ENCODE assay signal across 1 cellular context in the genomic region with DNA sequence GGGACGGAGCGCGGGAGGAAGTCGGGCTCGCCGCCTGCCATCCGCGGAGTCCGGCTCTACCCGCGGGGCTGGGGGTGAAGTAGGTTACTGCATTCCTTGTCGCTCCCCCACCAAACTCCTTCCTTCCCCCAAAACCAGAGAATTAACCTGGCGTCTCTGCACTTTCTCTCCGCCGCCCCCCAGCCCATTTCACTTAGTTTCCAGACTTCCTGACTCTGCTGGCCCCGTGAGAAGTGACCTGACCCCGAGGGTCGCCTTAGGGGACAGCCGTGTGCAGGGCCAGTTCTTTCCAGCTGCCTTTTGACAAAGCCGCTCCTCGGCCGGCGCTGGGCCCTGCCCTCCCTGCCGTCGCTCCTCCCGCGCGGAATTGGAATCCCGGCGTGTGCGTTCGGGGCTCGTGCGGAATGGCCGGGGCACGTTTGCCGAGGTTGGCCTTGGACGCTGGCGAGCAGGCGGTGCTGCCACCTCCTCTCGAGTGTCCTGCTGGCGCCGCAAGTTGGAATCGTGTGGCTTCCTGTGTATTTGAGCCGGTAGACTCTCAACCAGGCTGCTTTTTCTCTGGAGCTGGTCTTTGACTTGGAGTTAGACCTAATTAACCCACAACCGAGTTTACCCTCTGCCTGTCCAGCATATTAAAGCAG.
A peak's percentile ranks its signal among the peaks of the same experiment; 100 is the strongest.
TF ChIP-seq lines count a peak whose summit lies in the region.

No MANE protein-coding gene starts in this region.

TF ChIP-seq in HepG2, 621 proteins besides CTCF, POLR2A, EP300 and RAD21 (continued from another document and continues in another):
- TF ChIP-seq THAP7 (CRISPR knock-in tag; IDR thresholded peaks at IDR 0.05) (no peak; the same call in 1 of the 2 replicates), CC2D1A (CRISPR knock-in tag; IDR thresholded peaks at IDR 0.05) (no peak), FOSL2 (CRISPR knock-in tag; IDR thresholded peaks at IDR 0.05) (0 out of 2 replicates have a peak, but pooled peaks have one; percentile 27), ZXDC (CRISPR knock-in tag; IDR thresholded peaks at IDR 0.05) (no peak), NR2F2 (IDR thresholded peaks at IDR 0.05; ENCODE audit: borderline replicate concordance, low read depth) (no peak), ZNF713 (CRISPR knock-in tag; IDR thresholded peaks at IDR 0.05) (no peak), ZNF232 (CRISPR knock-in tag; IDR thresholded peaks at IDR 0.05; ENCODE audit: borderline replicate concordance) (peak; percentile 94), SPEN (CRISPR knock-in tag; IDR thresholded peaks at IDR 0.05; ENCODE audit: low read depth) (peak; percentile 61; the same call in 1 of the 2 replicates), POLR2AphosphoS2 (IDR thresholded peaks at IDR 0.05; ENCODE audit: low read depth, low read length) (no peak), REL (CRISPR knock-in tag; conservative IDR thresholded peaks at IDR 0.05) (0 out of 2 replicates have a peak, but pooled peaks have one; percentile 66), GATAD2A (CRISPR knock-in tag; IDR thresholded peaks at IDR 0.05) (peak; percentile 61; the same call in 1 of the 2 replicates), ZNF546 (CRISPR knock-in tag; conservative IDR thresholded peaks at IDR 0.05) (peak; percentile 62; the same call in 1 of the 2 replicates), ZBTB42 (CRISPR knock-in tag; IDR thresholded peaks at IDR 0.05) (no peak), SAP130 (CRISPR knock-in tag; IDR thresholded peaks at IDR 0.05; ENCODE audit: low read depth) (peak; percentile 89), ZNF652 (CRISPR knock-in tag; IDR thresholded peaks at IDR 0.05; ENCODE audit: borderline replicate concordance, low read depth) (no peak), HNRNPL (IDR thresholded peaks at IDR 0.05; ENCODE audit: low read depth, low read length) (0 out of 2 replicates have a peak, but pooled peaks have one; percentile 55), ZNF160 (CRISPR knock-in tag; IDR thresholded peaks at IDR 0.05) (peak; percentile 74; the same call in 1 of the 2 replicates), ZNF263 (CRISPR knock-in tag; IDR thresholded peaks at IDR 0.05) (peak; percentile 67), FOXJ3 (CRISPR knock-in tag; IDR thresholded peaks at IDR 0.05; ENCODE audit: borderline replicate concordance) (peak; percentile 38; the same call in 1 of the 2 replicates), ZNF609 (CRISPR knock-in tag; IDR thresholded peaks at IDR 0.05; ENCODE audit: borderline replicate concordance) (peak; percentile 72; the same call in 1 of the 2 replicates), TFDP1 (CRISPR knock-in tag; IDR thresholded peaks at IDR 0.05; ENCODE audit: borderline replicate concordance) (peak; percentile 91), AHR (CRISPR knock-in tag; IDR thresholded peaks at IDR 0.05) (peak; percentile 32; the same call in 1 of the 2 replicates), SP140L (CRISPR knock-in tag; IDR thresholded peaks at IDR 0.05; ENCODE audit: borderline replicate concordance) (no peak), ZMYM3 (CRISPR knock-in tag; IDR thresholded peaks at IDR 0.05) (peak; percentile 78)
- TF ChIP-seq, protein P1, sequence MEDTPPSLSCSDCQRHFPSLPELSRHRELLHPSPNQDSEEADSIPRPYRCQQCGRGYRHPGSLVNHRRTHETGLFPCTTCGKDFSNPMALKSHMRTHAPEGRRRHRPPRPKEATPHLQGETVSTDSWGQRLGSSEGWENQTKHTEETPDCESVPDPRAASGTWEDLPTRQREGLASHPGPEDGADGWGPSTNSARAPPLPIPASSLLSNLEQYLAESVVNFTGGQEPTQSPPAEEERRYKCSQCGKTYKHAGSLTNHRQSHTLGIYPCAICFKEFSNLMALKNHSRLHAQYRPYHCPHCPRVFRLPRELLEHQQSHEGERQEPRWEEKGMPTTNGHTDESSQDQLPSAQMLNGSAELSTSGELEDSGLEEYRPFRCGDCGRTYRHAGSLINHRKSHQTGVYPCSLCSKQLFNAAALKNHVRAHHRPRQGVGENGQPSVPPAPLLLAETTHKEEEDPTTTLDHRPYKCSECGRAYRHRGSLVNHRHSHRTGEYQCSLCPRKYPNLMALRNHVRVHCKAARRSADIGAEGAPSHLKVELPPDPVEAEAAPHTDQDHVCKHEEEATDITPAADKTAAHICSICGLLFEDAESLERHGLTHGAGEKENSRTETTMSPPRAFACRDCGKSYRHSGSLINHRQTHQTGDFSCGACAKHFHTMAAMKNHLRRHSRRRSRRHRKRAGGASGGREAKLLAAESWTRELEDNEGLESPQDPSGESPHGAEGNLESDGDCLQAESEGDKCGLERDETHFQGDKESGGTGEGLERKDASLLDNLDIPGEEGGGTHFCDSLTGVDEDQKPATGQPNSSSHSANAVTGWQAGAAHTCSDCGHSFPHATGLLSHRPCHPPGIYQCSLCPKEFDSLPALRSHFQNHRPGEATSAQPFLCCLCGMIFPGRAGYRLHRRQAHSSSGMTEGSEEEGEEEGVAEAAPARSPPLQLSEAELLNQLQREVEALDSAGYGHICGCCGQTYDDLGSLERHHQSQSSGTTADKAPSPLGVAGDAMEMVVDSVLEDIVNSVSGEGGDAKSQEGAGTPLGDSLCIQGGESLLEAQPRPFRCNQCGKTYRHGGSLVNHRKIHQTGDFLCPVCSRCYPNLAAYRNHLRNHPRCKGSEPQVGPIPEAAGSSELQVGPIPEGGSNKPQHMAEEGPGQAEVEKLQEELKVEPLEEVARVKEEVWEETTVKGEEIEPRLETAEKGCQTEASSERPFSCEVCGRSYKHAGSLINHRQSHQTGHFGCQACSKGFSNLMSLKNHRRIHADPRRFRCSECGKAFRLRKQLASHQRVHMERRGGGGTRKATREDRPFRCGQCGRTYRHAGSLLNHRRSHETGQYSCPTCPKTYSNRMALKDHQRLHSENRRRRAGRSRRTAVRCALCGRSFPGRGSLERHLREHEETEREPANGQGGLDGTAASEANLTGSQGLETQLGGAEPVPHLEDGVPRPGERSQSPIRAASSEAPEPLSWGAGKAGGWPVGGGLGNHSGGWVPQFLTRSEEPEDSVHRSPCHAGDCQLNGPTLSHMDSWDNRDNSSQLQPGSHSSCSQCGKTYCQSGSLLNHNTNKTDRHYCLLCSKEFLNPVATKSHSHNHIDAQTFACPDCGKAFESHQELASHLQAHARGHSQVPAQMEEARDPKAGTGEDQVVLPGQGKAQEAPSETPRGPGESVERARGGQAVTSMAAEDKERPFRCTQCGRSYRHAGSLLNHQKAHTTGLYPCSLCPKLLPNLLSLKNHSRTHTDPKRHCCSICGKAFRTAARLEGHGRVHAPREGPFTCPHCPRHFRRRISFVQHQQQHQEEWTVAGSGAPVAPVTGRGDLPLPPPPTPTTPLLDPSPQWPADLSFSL (CRISPR knock-in tag; IDR thresholded peaks at IDR 0.05), result no peak
- TF ChIP-seq, protein P2, sequence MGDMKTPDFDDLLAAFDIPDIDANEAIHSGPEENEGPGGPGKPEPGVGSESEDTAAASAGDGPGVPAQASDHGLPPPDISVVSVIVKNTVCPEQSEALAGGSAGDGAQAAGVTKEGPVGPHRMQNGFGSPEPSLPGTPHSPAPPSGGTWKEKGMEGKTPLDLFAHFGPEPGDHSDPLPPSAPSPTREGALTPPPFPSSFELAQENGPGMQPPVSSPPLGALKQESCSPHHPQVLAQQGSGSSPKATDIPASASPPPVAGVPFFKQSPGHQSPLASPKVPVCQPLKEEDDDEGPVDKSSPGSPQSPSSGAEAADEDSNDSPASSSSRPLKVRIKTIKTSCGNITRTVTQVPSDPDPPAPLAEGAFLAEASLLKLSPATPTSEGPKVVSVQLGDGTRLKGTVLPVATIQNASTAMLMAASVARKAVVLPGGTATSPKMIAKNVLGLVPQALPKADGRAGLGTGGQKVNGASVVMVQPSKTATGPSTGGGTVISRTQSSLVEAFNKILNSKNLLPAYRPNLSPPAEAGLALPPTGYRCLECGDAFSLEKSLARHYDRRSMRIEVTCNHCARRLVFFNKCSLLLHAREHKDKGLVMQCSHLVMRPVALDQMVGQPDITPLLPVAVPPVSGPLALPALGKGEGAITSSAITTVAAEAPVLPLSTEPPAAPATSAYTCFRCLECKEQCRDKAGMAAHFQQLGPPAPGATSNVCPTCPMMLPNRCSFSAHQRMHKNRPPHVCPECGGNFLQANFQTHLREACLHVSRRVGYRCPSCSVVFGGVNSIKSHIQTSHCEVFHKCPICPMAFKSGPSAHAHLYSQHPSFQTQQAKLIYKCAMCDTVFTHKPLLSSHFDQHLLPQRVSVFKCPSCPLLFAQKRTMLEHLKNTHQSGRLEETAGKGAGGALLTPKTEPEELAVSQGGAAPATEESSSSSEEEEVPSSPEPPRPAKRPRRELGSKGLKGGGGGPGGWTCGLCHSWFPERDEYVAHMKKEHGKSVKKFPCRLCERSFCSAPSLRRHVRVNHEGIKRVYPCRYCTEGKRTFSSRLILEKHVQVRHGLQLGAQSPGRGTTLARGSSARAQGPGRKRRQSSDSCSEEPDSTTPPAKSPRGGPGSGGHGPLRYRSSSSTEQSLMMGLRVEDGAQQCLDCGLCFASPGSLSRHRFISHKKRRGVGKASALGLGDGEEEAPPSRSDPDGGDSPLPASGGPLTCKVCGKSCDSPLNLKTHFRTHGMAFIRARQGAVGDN (CRISPR knock-in tag; IDR thresholded peaks at IDR 0.05), result peak; percentile 95
- TF ChIP-seq, protein P3, sequence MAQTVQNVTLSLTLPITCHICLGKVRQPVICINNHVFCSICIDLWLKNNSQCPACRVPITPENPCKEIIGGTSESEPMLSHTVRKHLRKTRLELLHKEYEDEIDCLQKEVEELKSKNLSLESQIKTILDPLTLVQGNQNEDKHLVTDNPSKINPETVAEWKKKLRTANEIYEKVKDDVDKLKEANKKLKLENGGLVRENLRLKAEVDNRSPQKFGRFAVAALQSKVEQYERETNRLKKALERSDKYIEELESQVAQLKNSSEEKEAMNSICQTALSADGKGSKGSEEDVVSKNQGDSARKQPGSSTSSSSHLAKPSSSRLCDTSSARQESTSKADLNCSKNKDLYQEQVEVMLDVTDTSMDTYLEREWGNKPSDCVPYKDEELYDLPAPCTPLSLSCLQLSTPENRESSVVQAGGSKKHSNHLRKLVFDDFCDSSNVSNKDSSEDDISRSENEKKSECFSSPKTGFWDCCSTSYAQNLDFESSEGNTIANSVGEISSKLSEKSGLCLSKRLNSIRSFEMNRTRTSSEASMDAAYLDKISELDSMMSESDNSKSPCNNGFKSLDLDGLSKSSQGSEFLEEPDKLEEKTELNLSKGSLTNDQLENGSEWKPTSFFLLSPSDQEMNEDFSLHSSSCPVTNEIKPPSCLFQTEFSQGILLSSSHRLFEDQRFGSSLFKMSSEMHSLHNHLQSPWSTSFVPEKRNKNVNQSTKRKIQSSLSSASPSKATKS (CRISPR knock-in tag; IDR thresholded peaks at IDR 0.05), result no peak
